1 cellular context compared by ENCODE assay signal in genomic region chrX:7083468-7084396, GRCh38.
TF ChIP-seq lines count a peak whose summit lies in the region.

No MANE protein-coding gene starts in this region.

TF ChIP-seq in IMR-90, 13 proteins besides CTCF, POLR2A, EP300 and RAD21 (continued from another document):
- TF ChIP-seq, protein P1, sequence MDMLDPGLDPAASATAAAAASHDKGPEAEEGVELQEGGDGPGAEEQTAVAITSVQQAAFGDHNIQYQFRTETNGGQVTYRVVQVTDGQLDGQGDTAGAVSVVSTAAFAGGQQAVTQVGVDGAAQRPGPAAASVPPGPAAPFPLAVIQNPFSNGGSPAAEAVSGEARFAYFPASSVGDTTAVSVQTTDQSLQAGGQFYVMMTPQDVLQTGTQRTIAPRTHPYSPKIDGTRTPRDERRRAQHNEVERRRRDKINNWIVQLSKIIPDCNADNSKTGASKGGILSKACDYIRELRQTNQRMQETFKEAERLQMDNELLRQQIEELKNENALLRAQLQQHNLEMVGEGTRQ (IDR thresholded peaks at IDR 0.05; ENCODE audit: low read depth, low read length): no peak
- no peak for TF ChIP-seq NFE2L2 (IDR thresholded peaks at IDR 0.05; ENCODE audit: low read depth, low read length)
